Comparison of ENCODE assay signal across 1 cellular context in the genomic region with DNA sequence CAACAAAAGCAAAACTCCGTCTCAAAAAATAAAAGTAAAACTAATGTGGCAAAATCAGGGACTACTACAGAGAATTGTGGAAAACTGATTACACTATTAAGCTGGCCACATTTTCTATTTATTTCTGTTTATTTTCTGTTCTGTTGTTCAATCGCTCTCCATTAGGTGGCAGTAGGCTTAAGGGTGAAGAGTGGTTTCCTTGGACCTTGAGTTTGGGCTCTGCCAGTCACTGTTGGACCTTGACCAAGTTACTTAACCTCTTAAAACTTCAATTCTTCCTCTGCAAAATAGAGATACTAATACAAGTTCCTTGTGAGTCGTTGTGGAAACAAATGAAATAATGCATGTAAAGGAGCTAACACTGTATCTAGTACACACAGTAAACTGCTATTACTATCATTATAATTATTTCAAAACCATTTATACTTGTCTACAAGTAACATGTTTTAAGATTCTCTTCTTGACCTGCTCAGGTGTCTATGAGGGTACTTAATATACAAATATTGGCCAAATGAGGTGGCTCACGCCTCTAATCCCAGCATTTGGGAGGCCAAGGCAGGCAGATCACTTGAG.
TF ChIP-seq lines count a peak whose summit lies in the region.

No MANE protein-coding gene starts in this region.

TF ChIP-seq in IMR-90, 13 proteins besides CTCF, POLR2A, EP300 and RAD21 (continued from another document):
- TF ChIP-seq CHD1 (IDR thresholded peaks at IDR 0.05; ENCODE audit: low read depth, low read length) (no peak), MAFK (IDR thresholded peaks at IDR 0.05; ENCODE audit: low read depth, low read length) (no peak), RCOR1 (IDR thresholded peaks at IDR 0.05; ENCODE audit: insufficient replicate concordance, low read length) (no peak), FOS (IDR thresholded peaks at IDR 0.05; ENCODE audit: low read depth, low read length) (no peak), BHLHE40 (IDR thresholded peaks at IDR 0.05; ENCODE audit: low read depth, low read length) (no peak), SMC3 (IDR thresholded peaks at IDR 0.05; ENCODE audit: low read depth, low read length) (peak; percentile 73)
- TF ChIP-seq, protein P1, sequence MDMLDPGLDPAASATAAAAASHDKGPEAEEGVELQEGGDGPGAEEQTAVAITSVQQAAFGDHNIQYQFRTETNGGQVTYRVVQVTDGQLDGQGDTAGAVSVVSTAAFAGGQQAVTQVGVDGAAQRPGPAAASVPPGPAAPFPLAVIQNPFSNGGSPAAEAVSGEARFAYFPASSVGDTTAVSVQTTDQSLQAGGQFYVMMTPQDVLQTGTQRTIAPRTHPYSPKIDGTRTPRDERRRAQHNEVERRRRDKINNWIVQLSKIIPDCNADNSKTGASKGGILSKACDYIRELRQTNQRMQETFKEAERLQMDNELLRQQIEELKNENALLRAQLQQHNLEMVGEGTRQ (IDR thresholded peaks at IDR 0.05; ENCODE audit: low read depth, low read length): no peak
